Comparison of ENCODE assay signal across 10 cellular contexts in the genomic region with DNA sequence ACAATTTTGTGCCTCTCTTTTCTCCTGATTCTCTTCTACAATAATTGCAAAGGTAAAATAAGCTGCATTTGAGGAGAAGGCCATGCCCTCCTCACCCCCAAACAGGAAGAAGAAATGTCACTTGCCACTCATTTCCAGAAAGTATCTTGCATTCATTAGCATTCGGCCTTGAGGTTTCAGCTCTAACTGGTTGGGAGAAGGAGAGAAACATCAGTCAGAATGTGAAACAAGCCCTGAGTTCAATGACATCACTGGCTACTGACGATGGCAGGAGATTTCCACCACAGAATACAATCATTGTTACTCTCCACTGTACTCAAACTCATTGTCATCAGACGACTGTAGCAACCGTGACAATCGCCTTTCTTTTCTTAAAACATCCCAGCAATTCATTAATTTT.
DNase-seq lines count a peak whose midpoint lies in the region; ATAC-seq lines count a peak whose summit lies in the region.
"Had no signal": no experiment of that assay in that cellular context is flagged by ENCODE, and none has a peak within 500 bp of the region (broad histone marks: within the 10 kb centered on the region; RNA-seq: fewer than 3 reads in every experiment).

No MANE protein-coding gene starts in this region.

- DNase-seq in stimulated activated CD4-positive, alpha-beta T cell treated with anti-CD3 and anti-CD28 coated beads, Interleukin-4, amount 100 ng/mL, for 24 hours = peak; percentile 61
- no peak for DNase-seq in stimulated activated CD4-positive, alpha-beta T cell treated with anti-CD3 and anti-CD28 coated beads, Interleukin-4, amount 100 ng/mL, for 4 hours
- DNase-seq in activated naive CD4-positive, alpha-beta T cell treated with anti-CD3 and anti-CD28 coated beads, Interleukin-2, amount 50 U/mL, for 72 hours (ENCODE audit: low spot score in 2 of 2) = peak; percentile 54 to 60
- DNase-seq in DMS 273 (lab: John Stamatoyannopoulos, UW; ENCODE audit: unreplicated experiment) (no peak), NCI-H2171 (lab: John Stamatoyannopoulos, UW) (no peak), D341Med (ENCODE audit: low spot score) (no peak)

- H3K27ac Mint-ChIP-seq in activated naive CD4-positive, alpha-beta T cell treated with anti-CD3 and anti-CD28 coated beads, Interleukin-2, amount 50 U/mL, for 72 hours = peak overlapping the region; percentile 93 to 94
- H3K27ac Mint-ChIP-seq: B cell had no signal

- peak overlapping the region; percentile 62 for H3K27ac ChIP-seq in temporal lobe (ENCODE audit: low read depth, low read length)
- H3K27ac ChIP-seq: suprapubic skin had no signal

- H3K9me3 Mint-ChIP-seq in activated naive CD4-positive, alpha-beta T cell treated with anti-CD3 and anti-CD28 coated beads, Interleukin-2, amount 50 U/mL, for 72 hours = peaks cover 6 to 14% of the 10 kb centered on the region in 2 donors

- ATAC-seq in HG02885 (IDR thresholded peaks at IDR 0.05; ENCODE audit: poor library complexity, unreplicated experiment) = peak; percentile 84
- peak; percentile 93 to 99 for ATAC-seq in activated naive CD4-positive, alpha-beta T cell treated with anti-CD3 and anti-CD28 coated beads, Interleukin-2, amount 50 U/mL, for 72 hours

- H3K36me3 Mint-ChIP-seq in activated naive CD4-positive, alpha-beta T cell treated with anti-CD3 and anti-CD28 coated beads, Interleukin-2, amount 50 U/mL, for 72 hours = peaks cover 35 to 72% of the 10 kb centered on the region in 2 donors

Comparison
In these comparisons a context has a peak if more than half of its experiments do, and no peak if none do; other contexts are left out.
1. DNase-seq: peak in stimulated activated CD4-positive, alpha-beta T cell treated with anti-CD3 and anti-CD28 coated beads, Interleukin-4, amount 100 ng/mL, for 24 hours (single experiment) and activated naive CD4-positive, alpha-beta T cell treated with anti-CD3 and anti-CD28 coated beads, Interleukin-2, amount 50 U/mL, for 72 hours (2 of 2); none in stimulated activated CD4-positive, alpha-beta T cell treated with anti-CD3 and anti-CD28 coated beads, Interleukin-4, amount 100 ng/mL, for 4 hours (0 of 2), DMS 273 (single experiment), NCI-H2171 (single experiment) and D341Med (single experiment).